Comparison of ENCODE assay signal across 16 cellular contexts in genomic region chr19:48544856-48545750, GRCh38. TPM values are rescaled to one million over a fixed set of nuclear protein-coding genes. Genes with fewer than 3 reads are reported as not detected.
"Had no signal": no experiment of that assay in that cellular context is flagged by ENCODE, and none has a peak within 500 bp of the region (broad histone marks: within the 10 kb centered on the region; RNA-seq: fewer than 3 reads in every experiment).

No MANE protein-coding gene starts in this region.

- H3K36me3 Mint-ChIP-seq: activated CD4-positive, alpha-beta memory T cell treated with anti-CD3 and anti-CD28 coated beads for 36 hours; activated CD8-positive, alpha-beta memory T cell treated with anti-CD3 and anti-CD28 coated beads, Interleukin-2, amount 10 ng/mL, durations not matched to agents 7 days and 5 days; naive thymus-derived CD4-positive, alpha-beta T cell; T-cell had no signal

- H3K9me3 ChIP-seq: transverse colon had no signal

- H3K27me3 Mint-ChIP-seq: activated CD4-positive, alpha-beta memory T cell treated with anti-CD3 and anti-CD28 coated beads for 36 hours; activated CD8-positive, alpha-beta memory T cell treated with anti-CD3 and anti-CD28 coated beads, Interleukin-2, amount 10 ng/mL, durations not matched to agents 7 days and 5 days; naive thymus-derived CD4-positive, alpha-beta T cell; T-cell had no signal

- H3K27ac Mint-ChIP-seq: activated CD4-positive, alpha-beta memory T cell treated with anti-CD3 and anti-CD28 coated beads for 36 hours; activated CD8-positive, alpha-beta memory T cell treated with anti-CD3 and anti-CD28 coated beads, Interleukin-2, amount 10 ng/mL, durations not matched to agents 7 days and 5 days; naive thymus-derived CD4-positive, alpha-beta T cell; T-cell had no signal

- H3K4me3 ChIP-seq: transverse colon had no signal

- H3K27ac ChIP-seq: transverse colon, VCaP had no signal

- H3K9me3 Mint-ChIP-seq: activated CD4-positive, alpha-beta memory T cell treated with anti-CD3 and anti-CD28 coated beads for 36 hours; naive thymus-derived CD4-positive, alpha-beta T cell; T-cell had no signal

- H3K4me1 Mint-ChIP-seq: activated CD8-positive, alpha-beta memory T cell treated with anti-CD3 and anti-CD28 coated beads, Interleukin-2, amount 10 ng/mL, durations not matched to agents 7 days and 5 days; T-cell had no signal

- DNase-seq: activated CD4-positive, alpha-beta memory T cell treated with anti-CD3 and anti-CD28 coated beads for 36 hours; activated CD8-positive, alpha-beta memory T cell treated with anti-CD3 and anti-CD28 coated beads, Interleukin-2, amount 10 ng/mL, durations not matched to agents 7 days and 5 days; activated effector memory CD4-positive, alpha-beta T cell treated with Interleukin-2 at 50 U/mL for 16 hours; activated naive CD4-positive, alpha-beta T cell treated with anti-CD3 and anti-CD28 coated beads, Interleukin-2, amount 50 U/mL, for 16 hours; activated T-cell treated with anti-CD3 and anti-CD28 coated beads, Interleukin-2, amount 50 U/mL, for 1 hour; foreskin fibroblast; islet precursor cell; naive thymus-derived CD4-positive, alpha-beta T cell; stimulated activated CD4-positive, alpha-beta T cell treated with anti-CD3 and anti-CD28 coated beads, Interleukin-2, amount 100 ng/mL, for 48 hours; stimulated activated naive CD4-positive, alpha-beta T cell; T-cell; transverse colon had no signal

- H3K4me3 Mint-ChIP-seq: activated CD4-positive, alpha-beta memory T cell treated with anti-CD3 and anti-CD28 coated beads for 36 hours; activated CD8-positive, alpha-beta memory T cell treated with anti-CD3 and anti-CD28 coated beads, Interleukin-2, amount 10 ng/mL, durations not matched to agents 7 days and 5 days; naive thymus-derived CD4-positive, alpha-beta T cell; T-cell had no signal

- H3K36me3 ChIP-seq: transverse colon had no signal

- ATAC-seq: activated CD8-positive, alpha-beta memory T cell treated with anti-CD3 and anti-CD28 coated beads, Interleukin-2, amount 10 ng/mL, durations not matched to agents 7 days and 5 days; naive thymus-derived CD4-positive, alpha-beta T cell; T-cell had no signal

RNA-seq across cellular contexts. Expression of gene SULT2B1, which starts 6.9 kb away (rescaled TPM):
- total RNA-seq: activated CD4-positive, alpha-beta memory T cell treated with anti-CD3 and anti-CD28 coated beads for 36 hours; activated CD8-positive, alpha-beta memory T cell treated with anti-CD3 and anti-CD28 coated beads, Interleukin-2, amount 10 ng/mL, durations not matched to agents 7 days and 5 days; lung microvascular endothelial cell; mononuclear cell; naive thymus-derived CD4-positive, alpha-beta T cell; skeletal muscle tissue; T-cell had no signal

RNA-seq across cellular contexts. Expression of gene LMTK3, which starts 33.5 kb away (rescaled TPM):
- total RNA-seq: lung microvascular endothelial cell, skeletal muscle tissue had no signal
